In the genomic region with DNA sequence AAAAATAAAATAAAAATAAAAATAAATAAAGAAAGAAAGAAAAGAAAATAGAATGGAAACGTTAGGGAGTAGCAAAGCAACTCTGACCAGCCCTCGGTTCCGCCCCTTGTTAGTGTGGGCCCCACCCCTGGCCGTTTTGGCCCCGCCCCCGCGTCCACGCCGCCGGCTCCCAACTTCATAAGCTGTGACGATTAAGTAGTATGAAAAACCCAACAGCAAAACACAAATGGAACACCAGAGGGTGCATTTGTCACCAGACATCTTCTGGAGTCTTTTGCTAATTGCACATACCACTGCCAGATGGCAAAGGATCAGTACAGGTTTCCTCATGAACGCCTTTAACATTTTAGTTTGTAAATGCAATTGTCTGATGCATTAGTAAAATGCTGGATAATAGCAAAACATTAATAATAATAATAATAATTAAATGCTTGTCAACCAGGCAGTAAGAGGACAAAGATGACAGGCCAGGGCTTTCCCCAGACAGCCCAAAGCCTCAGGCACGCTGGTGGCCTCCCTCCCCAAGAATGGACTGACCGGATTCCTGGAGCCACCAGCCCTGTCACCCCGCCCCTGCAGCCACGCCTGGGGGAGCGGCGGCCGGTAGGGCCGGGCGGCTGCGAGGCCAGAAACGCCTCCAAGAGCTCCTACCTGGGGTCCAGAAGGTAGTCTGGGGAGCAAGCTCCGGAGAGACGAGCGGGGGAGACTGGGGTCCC, we compare ENCODE assay signal across 8 cellular contexts. TPM values are rescaled to one million over a fixed set of nuclear protein-coding genes. Genes with fewer than 3 reads are reported as not detected.
DNase-seq lines count a peak whose midpoint lies in the region; ATAC-seq and TF ChIP-seq lines count a peak whose summit lies in the region.

No MANE protein-coding gene starts in this region.

- ATAC-seq in HG02885 (IDR thresholded peaks at IDR 0.05; ENCODE audit: poor library complexity, unreplicated experiment) (peak; percentile 57), lung (ENCODE audit: insufficient read depth, low FRiP score) (peak; percentile 87), HG03025 (IDR thresholded peaks at IDR 0.05; ENCODE audit: low FRiP score, unreplicated experiment) (no peak)

- H3K36me3 ChIP-seq in lung (ENCODE audit: control insufficient read depth in 2 of 2, insufficient read depth in 2 of 2, low read length in 2 of 2) = no peaks in the 10 kb centered on the region

- peak; percentile 24 for TF ChIP-seq CTCF in lung (IDR thresholded peaks at IDR 0.05; ENCODE audit: control extremely low read depth, extremely low read depth)

- H3K4me1 ChIP-seq in lung (ENCODE audit: control insufficient read depth in 2 of 2, insufficient read depth in 2 of 2, low read length in 2 of 2) = peaks cover 0 to 2% of the 10 kb centered on the region in 2 donors

- no peak overlapping the region for H3K27ac ChIP-seq in lung (ENCODE audit: low read depth in 1 of 2, low read length in 1 of 2)

- 23 to 34% methylated on average over 26 of the region's 26 CpGs for WGBS in lung, 2 donors

- no peaks in the 10 kb centered on the region for H3K27me3 ChIP-seq in lung (ENCODE audit: control insufficient read depth, insufficient read depth)

- no peaks in the 10 kb centered on the region for H3K9me3 ChIP-seq in lung (ENCODE audit: control insufficient read depth in 2 of 2, insufficient read depth in 1 of 2, low read length in 1 of 2)

- DNase-seq in DMS53 (lab: John Stamatoyannopoulos, UW) (peak; percentile 85), NCI-H69 (lab: John Stamatoyannopoulos, UW) (peak; percentile 88), lung (ENCODE audit: low spot score) (peak; percentile 87)
- DNase-seq in activated CD4-positive, alpha-beta T cell treated with anti-CD3 and anti-CD28 coated beads, Interleukin-2, amount 50 U/mL, for 48 hours = peak; percentile 73 to 78
- peak; percentile 57 for DNase-seq in effector CD4-positive, alpha-beta T cell
- DNase-seq in stimulated activated CD8-positive, alpha-beta memory T cell treated with anti-CD3 and anti-CD28 coated beads, Interleukin-12 subunit alpha, Interleukin-12 subunit beta, amount 100 ng/mL, for 4 hours (ENCODE audit: low read depth) = peak; percentile 48

- no peak overlapping the region for H3K4me3 ChIP-seq in lung

RNA-seq across cellular contexts. Expression of gene HSP90AA1, which starts 23.6 kb away (rescaled TPM):
- total RNA-seq in lung = 1,000 to 10,000 TPM in 1 of 2 donors, 100 to 1,000 TPM in 1; 331 to 1,106 TPM
- polyA plus RNA-seq in lung = 100 to 1,000 TPM; 187 to 397 TPM
